In genomic region chr1:40532062-40532389, GRCh38 we compare ENCODE assay signal across 1 cellular context.
TF ChIP-seq lines count a peak whose summit lies in the region.

No MANE protein-coding gene starts in this region.

TF ChIP-seq in H1, 55 proteins besides CTCF, POLR2A, EP300 and RAD21:
- no peak for TF ChIP-seq BCL11A (IDR thresholded peaks at IDR 0.05; ENCODE audit: low read depth in 2 of 2, low read length in 2 of 2)
- no peak for TF ChIP-seq TAF7 (optimal IDR thresholded peaks at IDR 0.05; ENCODE audit: borderline replicate concordance, low read depth, low read length)
- TF ChIP-seq CBX5 (IDR thresholded peaks at IDR 0.05; ENCODE audit: low read depth, low read length): no peak
- TF ChIP-seq GTF2F1 (IDR thresholded peaks at IDR 0.05; ENCODE audit: borderline replicate concordance, low read depth, low read length): no peak
- no peak for TF ChIP-seq JUND (IDR thresholded peaks at IDR 0.05; ENCODE audit: low read length)
- no peak for TF ChIP-seq CHD7 (IDR thresholded peaks at IDR 0.05; ENCODE audit: insufficient replicate concordance, low read length)
- TF ChIP-seq BRCA1 (IDR thresholded peaks at IDR 0.05; ENCODE audit: low read depth, low read length): no peak
- TF ChIP-seq JUN (IDR thresholded peaks at IDR 0.05; ENCODE audit: low read depth, low read length): no peak
- TF ChIP-seq TCF12 (IDR thresholded peaks at IDR 0.05; ENCODE audit: low read depth, low read length): no peak
- no peak for TF ChIP-seq GABPA (IDR thresholded peaks at IDR 0.05; ENCODE audit: borderline replicate concordance, insufficient read depth, low read length)
- TF ChIP-seq MAX (IDR thresholded peaks at IDR 0.05): no peak
- no peak for TF ChIP-seq KDM4A (IDR thresholded peaks at IDR 0.05; ENCODE audit: low read depth, low read length, severe bottlenecking)
- TF ChIP-seq E2F6 (IDR thresholded peaks at IDR 0.05): no peak
- TF ChIP-seq KDM5A (IDR thresholded peaks at IDR 0.05; ENCODE audit: low read length): no peak
- no peak for TF ChIP-seq CTBP2 (IDR thresholded peaks at IDR 0.05; ENCODE audit: borderline replicate concordance, insufficient read depth, insufficient read length, low read length)
- TF ChIP-seq ASH2L (IDR thresholded peaks at IDR 0.05; ENCODE audit: low read length): no peak
- no peak for TF ChIP-seq SUZ12 (IDR thresholded peaks at IDR 0.05; ENCODE audit: low read length)
- no peak for TF ChIP-seq NRF1 (IDR thresholded peaks at IDR 0.05; ENCODE audit: low read depth, low read length)
- TF ChIP-seq SP4 (IDR thresholded peaks at IDR 0.05; ENCODE audit: low read length): no peak
- no peak for TF ChIP-seq CBX8 (IDR thresholded peaks at IDR 0.05; ENCODE audit: borderline replicate concordance, low read depth, low read length)
